8 cellular contexts compared by ENCODE assay signal in genomic region chr9:19174127-19174921, GRCh38. TPM values are rescaled to one million over a fixed set of nuclear protein-coding genes. Genes with fewer than 3 reads are reported as not detected.
DNase-seq lines count a peak whose midpoint lies in the region; ATAC-seq and TF ChIP-seq lines count a peak whose summit lies in the region.

No MANE protein-coding gene starts in this region.

- H3K36me3 ChIP-seq in BLaER1 treated with 17β-estradiol and CSF1 and Interleukin-3, amounts not matched to agents 10 nM and 100 nM: no peaks in the 10 kb centered on the region
- H3K36me3 ChIP-seq in right lobe of liver: no peaks in the 10 kb centered on the region

- peak overlapping the region; percentile 34 to 81 (median 74); a peak in 21 of 22 replicates for H3K27ac ChIP-seq in BLaER1 treated with 17β-estradiol and CSF1 and Interleukin-3, amounts not matched to agents 10 nM and 100 nM
- H3K27ac ChIP-seq in coronary artery (no peak overlapping the region), right lobe of liver (peak overlapping the region; percentile 41 to 79 (median 66))

- peak; percentile 31 for TF ChIP-seq CTCF in coronary artery (IDR thresholded peaks at IDR 0.05)
- TF ChIP-seq CTCF in right lobe of liver (IDR thresholded peaks at IDR 0.05): peak; percentile 60 to 67 (median 65)

- DNase-seq in NCI-H1417 treated with DMSO at 0.1 percent for 48 hours (lab: John Stamatoyannopoulos, UW) (peak; percentile 22), T1000 (lab: John Stamatoyannopoulos, UW) (peak; percentile 42), coronary artery (ENCODE audit: low spot score) (peak; percentile 84), right lobe of liver (peak in 2 of 3 donors; percentile 52 to 61)
- DNase-seq in stimulated activated naive CD8-positive, alpha-beta T cell treated with anti-CD3 and anti-CD28 coated beads, Interleukin-15, Interleukin-2, amounts not matched to agents 100 U/mL and 50 U/mL, for 24 hours: peak; percentile 41

- no peak overlapping the region; a peak in 2 of 20 replicates for H3K4me3 ChIP-seq in BLaER1 treated with 17β-estradiol and CSF1 and Interleukin-3, amounts not matched to agents 10 nM and 100 nM
- no peak overlapping the region for H3K4me3 ChIP-seq in coronary artery
- H3K4me3 ChIP-seq in right lobe of liver: no peak overlapping the region

- intact Hi-C loops in right lobe of liver (cut with DNase I): loop anchor here in 1 of 2 donors (10.0 kb wide), 1 partner anchor 50 kb away; the partner anchor contains the start of gene PLIN2

- H4K20me1 ChIP-seq in BLaER1 treated with 17β-estradiol and CSF1 and Interleukin-3, amounts not matched to agents 10 nM and 100 nM: no peaks in the 10 kb centered on the region

- no peaks in the 10 kb centered on the region for H3K9me3 ChIP-seq in BLaER1 treated with 17β-estradiol and CSF1 and Interleukin-3, amounts not matched to agents 10 nM and 100 nM (replicated peaks in 1 of 11)
- no peaks in the 10 kb centered on the region for H3K9me3 ChIP-seq in right lobe of liver

- TF ChIP-seq POLR2A in right lobe of liver (IDR thresholded peaks at IDR 0.05): peak; percentile 10

- H3K27me3 ChIP-seq in BLaER1 treated with 17β-estradiol and CSF1 and Interleukin-3, amounts not matched to agents 10 nM and 100 nM: no peaks in the 10 kb centered on the region
- no peaks in the 10 kb centered on the region for H3K27me3 ChIP-seq in right lobe of liver

- peaks cover 49 to 54% (median 53%) of the 10 kb centered on the region in 10 experiments for H3K4me1 ChIP-seq in BLaER1 treated with 17β-estradiol and CSF1 and Interleukin-3, amounts not matched to agents 10 nM and 100 nM
- H3K4me1 ChIP-seq in right lobe of liver: peaks cover 0 to 31% (median 18%) of the 10 kb centered on the region in 4 donors

- H3K4me2 ChIP-seq in BLaER1 treated with 17β-estradiol and CSF1 and Interleukin-3, amounts not matched to agents 10 nM and 100 nM: peak overlapping the region; percentile 59 to 95 (median 71)

- WGBS in right lobe of liver (ENCODE audit: insufficient coverage, low coverage, low lambda C conversion rate, missing lambda C conversion rate): 11% methylated on average over 6 of the region's 6 CpGs

- ATAC-seq in GM18858 (IDR thresholded peaks at IDR 0.05; ENCODE audit: unreplicated experiment) (peak; percentile 99), HG02938 (IDR thresholded peaks at IDR 0.05; ENCODE audit: unreplicated experiment) (peak; percentile 99), right lobe of liver (peak; percentile 82 to 93 (median 86))
- peak; percentile 91 for ATAC-seq in stimulated activated naive CD8-positive, alpha-beta T cell treated with anti-CD3 and anti-CD28 coated beads, Interleukin-15, Interleukin-2, amounts not matched to agents 100 U/mL and 50 U/mL, for 24 hours

- H3K9ac ChIP-seq in BLaER1 treated with 17β-estradiol and CSF1 and Interleukin-3, amounts not matched to agents 10 nM and 100 nM: peak overlapping the region; percentile 43 to 69 (median 59); a peak in 19 of 22 replicates

RNA-seq across cellular contexts. Expression of gene PLIN2, which starts 47.0 kb away (rescaled TPM):
- 1,000 to 10,000 TPM in 2 of 6 experiments, 100 to 1,000 TPM in 4; 151 to 2,070 (median 532) TPM for total RNA-seq in right lobe of liver

RNA-seq across cellular contexts. Expression of gene DENND4C, which starts 56.2 kb away (rescaled TPM):
- total RNA-seq in right lobe of liver: 10 to 100 TPM; 18.3 to 35.1 (median 21.9) TPM

Comparison
In these comparisons a context has a peak if more than half of its experiments do, and no peak if none do; other contexts are left out.
1. H3K27ac ChIP-seq: peak in BLaER1 treated with 17β-estradiol and CSF1 and Interleukin-3, amounts not matched to agents 10 nM and 100 nM (11 of 11) and right lobe of liver (3 of 3); none in coronary artery (0 of 2).
2. DNase-seq: peak in every context shown above with its lines; median percentile 84 in coronary artery; 56 in right lobe of liver; 42 in T1000; 41 in stimulated activated naive CD8-positive, alpha-beta T cell treated with anti-CD3 and anti-CD28 coated beads, Interleukin-15, Interleukin-2, amounts not matched to agents 100 U/mL and 50 U/mL, for 24 hours; 22 in NCI-H1417 treated with DMSO at 0.1 percent for 48 hours.
3. Peak in every context shown above with its lines, with median percentiles within 50 percentile points of each other: ATAC-seq.